Comparison of ENCODE assay signal across 8 cellular contexts in the genomic region with DNA sequence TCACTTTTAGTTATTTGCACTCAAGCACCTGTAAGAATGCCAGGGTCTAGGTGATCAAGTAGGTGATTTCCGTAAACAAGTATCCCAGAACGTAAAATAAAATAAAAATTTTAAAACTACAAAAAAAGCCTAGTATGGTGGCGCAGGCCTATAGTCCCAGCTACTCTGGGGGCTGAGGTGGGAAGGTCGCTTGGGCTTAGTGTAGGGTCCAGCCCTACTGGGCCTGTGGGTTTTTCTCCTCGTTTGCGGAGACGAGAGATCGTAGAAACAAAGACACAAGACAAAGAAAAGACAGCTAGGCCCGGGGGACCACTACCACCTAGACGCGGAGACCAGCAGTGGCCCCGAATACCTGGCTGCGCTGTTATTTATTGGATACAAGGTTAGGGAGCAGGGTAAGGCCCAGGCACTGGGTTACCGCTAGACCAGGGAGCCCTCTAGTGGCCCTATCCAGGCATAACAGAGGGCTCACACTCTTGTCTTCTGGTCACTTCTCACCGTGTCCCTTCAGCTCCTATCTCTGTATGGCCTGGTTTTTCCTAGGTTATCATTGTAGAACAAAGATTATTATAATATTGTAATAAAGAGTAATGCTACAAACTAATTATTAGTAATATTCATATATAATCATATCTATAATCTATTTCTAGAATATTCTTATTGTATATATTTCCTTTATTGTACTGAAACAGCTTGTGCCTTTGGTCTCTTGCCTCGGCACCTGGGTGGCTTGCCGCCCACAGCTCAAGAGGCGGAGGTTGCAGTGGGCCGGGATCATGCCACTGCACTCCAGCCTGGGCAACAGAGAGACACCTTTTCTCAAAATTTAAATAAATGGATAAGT. TPM values are rescaled to one million over a fixed set of nuclear protein-coding genes. Genes with fewer than 3 reads are reported as not detected.
DNase-seq lines count a peak whose midpoint lies in the region; ATAC-seq and TF ChIP-seq lines count a peak whose summit lies in the region.

No MANE protein-coding gene starts in this region.

- H3K9me3 ChIP-seq in uterus, result no peaks in the 10 kb centered on the region

- H3K36me3 ChIP-seq in BJ (ENCODE audit: control insufficient read depth, insufficient read depth, low read length) (no peaks in the 10 kb centered on the region), uterus (no peaks in the 10 kb centered on the region)

- H3K27me3 ChIP-seq in BJ (ENCODE audit: control insufficient read depth, insufficient read depth, low read length), result no peaks in the 10 kb centered on the region
- H3K27me3 ChIP-seq in uterus, result no peaks in the 10 kb centered on the region

- H3K27ac Mint-ChIP-seq in endothelial cell (ENCODE audit: unreplicated experiment) (no peak overlapping the region), nephron (no peak overlapping the region)

- no peaks in the 10 kb centered on the region for H3K36me3 Mint-ChIP-seq in endothelial cell (ENCODE audit: low read depth, unreplicated experiment)
- no peaks in the 10 kb centered on the region for H3K36me3 Mint-ChIP-seq in nephron (ENCODE audit: low read depth)

- no peak for ATAC-seq in GM21360 (IDR thresholded peaks at IDR 0.05; ENCODE audit: unreplicated experiment)

- POLR2A ChIA-PET in BJ (lab: Charles Lee), result no interaction called here

- intact Hi-C loops in uterus (cut with DNase I; ENCODE audit: low total_unique reads), result no loop called here

- no peaks in the 10 kb centered on the region for H3K4me1 ChIP-seq in uterus

- H3K4me1 Mint-ChIP-seq in endothelial cell (ENCODE audit: unreplicated experiment) (no peaks in the 10 kb centered on the region), nephron (no peaks in the 10 kb centered on the region)

- no peaks in the 10 kb centered on the region for H3K27me3 Mint-ChIP-seq in endothelial cell (ENCODE audit: unreplicated experiment)
- H3K27me3 Mint-ChIP-seq in nephron (ENCODE audit: low read depth), result no peaks in the 10 kb centered on the region

- TF ChIP-seq CTCF in BJ (IDR thresholded peaks at IDR 0.05; ENCODE audit: insufficient read depth, low read depth, low read length), result peak; percentile 68
- peak; percentile 40 for TF ChIP-seq CTCF in endothelial cell (IDR thresholded peaks at IDR 0.05; ENCODE audit: unreplicated experiment)
- peak; percentile 52 to 60 (median 59) for TF ChIP-seq CTCF in nephron (IDR thresholded peaks at IDR 0.05; ENCODE audit: unreplicated experiment in 3 of 3)
- TF ChIP-seq CTCF in uterus (IDR thresholded peaks at IDR 0.05), result peak; percentile 35 to 56 (median 40)

- H3K27ac ChIP-seq in uterus, result no peak overlapping the region

- no peaks in the 10 kb centered on the region for H3K9me3 Mint-ChIP-seq in endothelial cell (ENCODE audit: unreplicated experiment)
- H3K9me3 Mint-ChIP-seq in nephron, result peaks cover 6% of the 10 kb centered on the region

- no peak for TF ChIP-seq POLR2A in uterus (IDR thresholded peaks at IDR 0.05)

- H3K4me3 ChIP-seq in BJ (ENCODE audit: low read depth, low read length) (no peak overlapping the region), uterus (no peak overlapping the region)

- DNase-seq in BJ (ENCODE audit: low read depth) (no peak), GM19238 (ENCODE audit: insufficient read length, low spot score) (peak; percentile 7), NCI-H1694 (lab: John Stamatoyannopoulos, UW) (peak; percentile 50), endothelial cell (ENCODE audit: low spot score) (peak; percentile 54), uterus (peak; percentile 17 to 26)
- peak; percentile 0 to 10 for DNase-seq in activated CD4-positive, alpha-beta T cell treated with anti-CD3 and anti-CD28 coated beads, Interleukin-2, amount 50 U/mL, for 24 hours (ENCODE audit: low read depth in 1 of 2, low spot score in 1 of 2)

- CTCF ChIA-PET in BJ (lab: Yijun Ruan, JAX), result interaction anchor here (0.5 to 1.7 kb wide), 9 partner anchors 9 to 447 kb away, joined by 3 to 8 read pairs (median 3); no protein-coding TSS in a partner anchor

- H3K4me3 Mint-ChIP-seq in endothelial cell (ENCODE audit: unreplicated experiment) (no peak overlapping the region), nephron (no peak overlapping the region)

RNA-seq across cellular contexts. Expression of gene SAGE1, which starts 38.4 kb away (rescaled TPM):
- polyA plus RNA-seq in BJ (2011; rRNA removed), result not detected in 2 replicates
- polyA minus RNA-seq in BJ (2011; rRNA and poly(A)+ RNA removed), result not detected in 2 replicates
- total RNA-seq in endothelial cell (ENCODE audit: unreplicated experiment) (0.15 TPM), uterus (not detected)

RNA-seq across cellular contexts. Expression of gene CT45A10, which starts 38.6 kb away (rescaled TPM):
- polyA plus RNA-seq in BJ (2011; rRNA removed), result not detected in 2 replicates
- not detected in 2 replicates for polyA minus RNA-seq in BJ (2011; rRNA and poly(A)+ RNA removed)
- total RNA-seq in endothelial cell (ENCODE audit: unreplicated experiment) (not detected), uterus (not detected)

RNA-seq across cellular contexts. Expression of gene MMGT1, which starts 41.9 kb away (rescaled TPM):
- 9.8 and 21.1 TPM in 2 replicates for polyA plus RNA-seq in BJ (2011; rRNA removed)
- 11.2 and 13.2 TPM in 2 replicates for polyA minus RNA-seq in BJ (2011; rRNA and poly(A)+ RNA removed)
- total RNA-seq in endothelial cell (ENCODE audit: unreplicated experiment), result 18.2 TPM
- 10 to 100 TPM in 3 of 4 donors, 1 to 10 TPM in 1; 5.6 to 42.6 (median 23.1) TPM for total RNA-seq in uterus

RNA-seq across cellular contexts. Expression of gene SLC9A6, which starts 53.4 kb away (rescaled TPM):
- polyA plus RNA-seq in BJ (2011; rRNA removed), result 6.3 and 12.0 TPM in 2 replicates
- 10.2 and 11.2 TPM in 2 replicates for polyA minus RNA-seq in BJ (2011; rRNA and poly(A)+ RNA removed)
- total RNA-seq in endothelial cell (ENCODE audit: unreplicated experiment) (12.2 TPM), uterus (10 to 100 TPM in 2 of 4 donors, 1 to 10 TPM in 2; 7.9 to 33.5 (median 13.7) TPM)
